Comparison of ENCODE assay signal across 22 cellular contexts in genomic region chr15:66670198-66670597, GRCh38. TPM values are rescaled to one million over a fixed set of nuclear protein-coding genes. Genes with fewer than 3 reads are reported as not detected.
DNase-seq lines count a peak whose midpoint lies in the region; ATAC-seq, FAIRE-seq and TF ChIP-seq lines count a peak whose summit lies in the region.
"Had no signal": no experiment of that assay in that cellular context is flagged by ENCODE, and none has a peak within 500 bp of the region (broad histone marks: within the 10 kb centered on the region; RNA-seq: fewer than 3 reads in every experiment).

No MANE protein-coding gene starts in this region.

- peaks cover 3% of the 10 kb centered on the region for H3K9me3 Mint-ChIP-seq in astrocyte (ENCODE audit: unreplicated experiment)

- H3K27me3 ChIP-seq in HCT116 (ENCODE audit: insufficient read depth, low read length): no peaks in the 10 kb centered on the region
- H3K27me3 ChIP-seq in astrocyte (ENCODE audit: insufficient read depth, low read length): no peaks in the 10 kb centered on the region
- no peaks in the 10 kb centered on the region for H3K27me3 ChIP-seq in mesendoderm (ENCODE audit: insufficient read depth, low read length, poor library complexity)
- no peaks in the 10 kb centered on the region for H3K27me3 ChIP-seq in colonic mucosa
- H3K27me3 ChIP-seq: BE2C, SJSA1 had no signal

- H3K4me2 ChIP-seq in HCT116 (ENCODE audit: low read length) (peak overlapping the region; percentile 66), astrocyte (ENCODE audit: low read length) (no peak overlapping the region), mesendoderm (ENCODE audit: low read length) (no peak overlapping the region)

- H3K4me1 Mint-ChIP-seq in astrocyte (ENCODE audit: low read depth, unreplicated experiment): peaks cover 7% of the 10 kb centered on the region

- TF ChIP-seq CTCF in HCT116 (IDR thresholded peaks at IDR 0.05 in 2 of 3, conservative IDR thresholded peaks at IDR 0.05 in 1 of 3; ENCODE audit: borderline replicate concordance in 1 of 3, insufficient read depth in 1 of 3, low read depth in 2 of 3, low read length in 2 of 3) (no peak), astrocyte (IDR thresholded peaks at IDR 0.05; ENCODE audit: insufficient read depth, low read depth, low read length) (no peak), colonic mucosa (IDR thresholded peaks at IDR 0.05) (no peak)

- H4K5ac ChIP-seq in mesendoderm (ENCODE audit: low read length): no peak overlapping the region

- no peak for TF ChIP-seq POLR2A in HCT116 (IDR thresholded peaks at IDR 0.05; ENCODE audit: borderline replicate concordance, extremely low read depth, insufficient read depth, insufficient read length)

- H3K23ac ChIP-seq in mesendoderm (ENCODE audit: low read length): no peak overlapping the region

- H3K79me1 ChIP-seq in mesendoderm (ENCODE audit: low read length): no peaks in the 10 kb centered on the region

- POLR2A ChIA-PET in HCT116 (lab: Charles Lee): no interaction called here

- no peaks in the 10 kb centered on the region for H4K20me1 ChIP-seq in HCT116 (ENCODE audit: insufficient read depth)
- H4K20me1 ChIP-seq in astrocyte (ENCODE audit: insufficient read depth, low read length): no peaks in the 10 kb centered on the region

- H3K27me3 Mint-ChIP-seq in astrocyte (ENCODE audit: low read depth, unreplicated experiment): peaks cover 11% of the 10 kb centered on the region

- H3K9me3 ChIP-seq in HCT116 (ENCODE audit: control insufficient read depth in 1 of 2, insufficient read depth in 1 of 2, low read depth in 1 of 2, low read length in 2 of 2): no peaks in the 10 kb centered on the region
- no peaks in the 10 kb centered on the region for H3K9me3 ChIP-seq in astrocyte (ENCODE audit: insufficient read depth, low read depth, low read length)
- no peaks in the 10 kb centered on the region for H3K9me3 ChIP-seq in colonic mucosa
- H3K9me3 ChIP-seq: BE2C, HAP-1, SJSA1 had no signal

- H3K27ac ChIP-seq in HCT116 (ENCODE audit: low read depth, low read length): peak overlapping the region; percentile 49; the same call in 1 of the 2 replicates
- no peak overlapping the region for H3K27ac ChIP-seq in astrocyte (ENCODE audit: low read depth, low read length)
- H3K27ac ChIP-seq in mesendoderm (ENCODE audit: low read depth, low read length): no peak overlapping the region
- no peak overlapping the region for H3K27ac ChIP-seq in colonic mucosa
- H3K27ac ChIP-seq: HL-60, SJSA1 had no signal

- peak overlapping the region; percentile 58 for H3K56ac ChIP-seq in mesendoderm (ENCODE audit: low read length)

- FAIRE-seq in astrocyte (lab: Jason Lieb, UNC): no peak
- FAIRE-seq in urothelium cell line (lab: Jason Lieb, UNC): peak; percentile 76
- FAIRE-seq: GM12878 had no signal

- H3K4me3 ChIP-seq in HCT116 (replicated peaks in 1 of 2; ENCODE audit: low read depth in 1 of 2, low read length in 2 of 2): no peak overlapping the region
- H3K4me3 ChIP-seq in astrocyte (ENCODE audit: insufficient read depth, low read depth, low read length): no peak overlapping the region
- no peak overlapping the region for H3K4me3 ChIP-seq in mesendoderm (ENCODE audit: low read length)
- H3K4me3 ChIP-seq in colonic mucosa: no peak overlapping the region
- H3K4me3 ChIP-seq: GM12878, HAP-1, SJSA1 had no signal

- H3K9ac ChIP-seq in HCT116 (ENCODE audit: low read length) (no peak overlapping the region), astrocyte (ENCODE audit: low read length) (no peak overlapping the region), mesendoderm (ENCODE audit: low read length) (no peak overlapping the region), colonic mucosa (ENCODE audit: low read depth in 2 of 2, low read length in 2 of 2) (no peak overlapping the region)

- RAD21 ChIA-PET in HCT116 (lab: Charles Lee; ENCODE audit: low non-redundant PET in 1 of 2, low total read pairs in 2 of 2, uncharacterized antibody in 2 of 2, unreplicated experiment in 2 of 2): no interaction called here

- H3K4me3 Mint-ChIP-seq in astrocyte (ENCODE audit: unreplicated experiment): no peak overlapping the region
- H3K4me3 Mint-ChIP-seq: CD4-positive, CD25-positive, alpha-beta regulatory T cell had no signal

- H3K9me2 ChIP-seq in HCT116 (ENCODE audit: insufficient read depth): no peaks in the 10 kb centered on the region

- no TSS peak for BruUV-seq in HCT116 (replicated peaks; lab: Mats Ljungman, UMichigan)

- no peak overlapping the region for H2BK120ac ChIP-seq in mesendoderm (ENCODE audit: low read depth, low read length)

- WGBS in mesendoderm (ENCODE audit: extremely low coverage, insufficient coverage, low lambda C conversion rate): no CpG with 5 or more reads among the region's 8 CpGs

- no peak overlapping the region for H3K4ac ChIP-seq in mesendoderm (ENCODE audit: low read depth, low read length)

- H3K4me1 ChIP-seq in HCT116 (ENCODE audit: control insufficient read depth in 1 of 2, insufficient read depth in 2 of 2, low read length in 2 of 2): peaks cover 21 to 31% of the 10 kb centered on the region in 2 experiments
- H3K4me1 ChIP-seq in astrocyte (ENCODE audit: insufficient read depth, low read length): no peaks in the 10 kb centered on the region
- peaks cover 8% of the 10 kb centered on the region for H3K4me1 ChIP-seq in mesendoderm (ENCODE audit: control insufficient read depth, low read depth, low read length)
- no peaks in the 10 kb centered on the region for H3K4me1 ChIP-seq in colonic mucosa
- H3K4me1 ChIP-seq: BE2C, HAP-1, SJSA1 had no signal

- no peak for DNase-seq in HCT116 (ENCODE audit: low read depth, low spot score)
- no peak for DNase-seq in astrocyte (ENCODE audit: low read depth)
- peak; percentile 33 for DNase-seq in mesendoderm
- no peak for DNase-seq in urothelium cell line (ENCODE audit: low spot score)
- DNase-seq in colonic mucosa: no peak
- no peak for DNase-seq in stimulated activated CD4-positive, alpha-beta T cell treated with anti-CD3 and anti-CD28 coated beads, Interleukin-4, amount 100 ng/mL, for 24 hours
- DNase-seq: BE2C; CD4-positive, CD25-positive, alpha-beta regulatory T cell; DMS79; MV-4-11; NCI-H1105 treated with DMSO at 0.1 percent for 48 hours; NCI-H1694; NCI-H2081 treated with DMSO at 0.1 percent for 48 hours; NCI-H2171 treated with DMSO at 0.1 percent for 48 hours; NCI-H524 treated with DMSO at 0.1 percent for 48 hours; OCI-M1 had no signal

- no peak overlapping the region for H2BK5ac ChIP-seq in mesendoderm (ENCODE audit: low read length)

- intact Hi-C loops in HCT116 (cut with micrococcal nuclease): no loop called here
- intact Hi-C loops in colonic mucosa (cut with DNase I): no loop called here

- no peak for TF ChIP-seq RAD21 in HCT116 (IDR thresholded peaks at IDR 0.05; ENCODE audit: low read depth)

- H3K18ac ChIP-seq in mesendoderm (ENCODE audit: low read length): no peak overlapping the region

- H3K79me2 ChIP-seq in HCT116 (ENCODE audit: insufficient read depth, low read length) (no peaks in the 10 kb centered on the region), astrocyte (ENCODE audit: insufficient read depth, low read length) (no peaks in the 10 kb centered on the region), mesendoderm (ENCODE audit: control insufficient read depth, insufficient read depth, low read length) (no peaks in the 10 kb centered on the region)

- H3K36me3 Mint-ChIP-seq in astrocyte (ENCODE audit: low read depth, unreplicated experiment): peaks cover 2% of the 10 kb centered on the region
- H3K36me3 Mint-ChIP-seq: CD4-positive, CD25-positive, alpha-beta regulatory T cell had no signal

- no peak overlapping the region for H2BK15ac ChIP-seq in mesendoderm (replicated peaks; ENCODE audit: low read depth)

- H2AFZ ChIP-seq in HCT116 (ENCODE audit: low read depth, low read length, poor library complexity, severe bottlenecking) (peak overlapping the region; percentile 74), astrocyte (ENCODE audit: low read depth, low read length) (peak overlapping the region; percentile 10)

- no peak overlapping the region for H2AK5ac ChIP-seq in mesendoderm (ENCODE audit: low read length)

- ATAC-seq in HCT116 (no peak), GM21360 (IDR thresholded peaks at IDR 0.05; ENCODE audit: unreplicated experiment) (no peak)
- ATAC-seq: GM12878, Right ventricle myocardium inferior had no signal

- H3K36me3 ChIP-seq in HCT116 (ENCODE audit: control insufficient read depth in 1 of 2, insufficient read depth in 2 of 2, low read length in 2 of 2) (no peaks in the 10 kb centered on the region), astrocyte (ENCODE audit: insufficient read depth, low read length) (no peaks in the 10 kb centered on the region), mesendoderm (ENCODE audit: control insufficient read depth, insufficient read depth, low read length) (no peaks in the 10 kb centered on the region), colonic mucosa (no peaks in the 10 kb centered on the region)
- H3K36me3 ChIP-seq: HAP-1, SJSA1 had no signal

- CTCF ChIA-PET in HCT116 (lab: Charles Lee): no interaction called here

- H3K27ac Mint-ChIP-seq in astrocyte (ENCODE audit: unreplicated experiment): no peak overlapping the region
- H3K27ac Mint-ChIP-seq: CD4-positive, CD25-positive, alpha-beta regulatory T cell had no signal

- no peak overlapping the region for H4K8ac ChIP-seq in mesendoderm (ENCODE audit: low read depth, low read length)

TF ChIP-seq in HCT116, 20 proteins besides CTCF, POLR2A, EP300 and RAD21 (continues in another document):
- TF ChIP-seq ZBTB33 (IDR thresholded peaks at IDR 0.05; ENCODE audit: extremely low read depth, insufficient replicate concordance, low read length) (no peak), EZH2 (IDR thresholded peaks at IDR 0.05) (no peak), TCF7L2 (IDR thresholded peaks at IDR 0.05; ENCODE audit: borderline replicate concordance, extremely low read depth, insufficient read depth, insufficient read length) (no peak), CEBPB (IDR thresholded peaks at IDR 0.05; ENCODE audit: low read depth) (no peak), EZH2phosphoT487 (IDR thresholded peaks at IDR 0.05; ENCODE audit: borderline replicate concordance) (no peak)

RNA-seq across cellular contexts. Expression of gene SMAD6, which starts 31.8 kb away (rescaled TPM):
- total RNA-seq in HCT116 (2021; ENCODE audit: unreplicated experiment): 6.6 TPM
- polyA plus RNA-seq in HCT116 (2012): 2.9 and 3.0 TPM in 2 replicates
- 2.7 and 4.0 TPM in 2 replicates for total RNA-seq in astrocyte
- 7.8 TPM for polyA plus RNA-seq in mesendoderm (2013, experiment 1 of 2)
- polyA plus RNA-seq in mesendoderm (2013, experiment 2 of 2): 7.4 TPM
- total RNA-seq in colonic mucosa: 10 to 100 TPM in 1 of 2 donors, 1 to 10 TPM in 1; 9.4 to 22.0 TPM
- polyA plus RNA-seq: CD4-positive, CD25-positive, alpha-beta regulatory T cell had no signal
